8 cellular contexts compared by ENCODE assay signal in genomic region chr1:117001254-117001927, GRCh38. TPM values are rescaled to one million over a fixed set of nuclear protein-coding genes. Genes with fewer than 3 reads are reported as not detected.
A peak's percentile ranks its signal among the peaks of the same experiment; 100 is the strongest.
DNase-seq lines count a peak whose midpoint lies in the region; ATAC-seq, FAIRE-seq and TF ChIP-seq lines count a peak whose summit lies in the region.

Gene CD101, plus strand, starts transcription at chr1:117001760. Its CDS starts 58 bp downstream, at chr1:117001818.

- H3K4me1 ChIP-seq in mononuclear cell (ENCODE audit: insufficient read depth, low read length) (peaks cover 64% of the 10 kb centered on the region), right atrium auricular region (no peaks in the 10 kb centered on the region)

- no peaks in the 10 kb centered on the region for H3K9me3 ChIP-seq in mononuclear cell (ENCODE audit: low read depth, low read length)
- no peaks in the 10 kb centered on the region for H3K9me3 ChIP-seq in right atrium auricular region

- peak; percentile 29 for DNase-seq in GM18507 (ENCODE audit: extremely low spot score, insufficient read length, low read depth)
- peak; percentile 53 to 63 for DNase-seq in Kasumi-1 (lab: John Stamatoyannopoulos, UW)
- no peak for DNase-seq in right atrium auricular region (ENCODE audit: low spot score)
- DNase-seq in HTR-8/SVneo (ENCODE audit: insufficient read length, low spot score), result no peak
- no peak for DNase-seq in central memory CD4-positive, alpha-beta T cell
- DNase-seq in DMS153 (lab: John Stamatoyannopoulos, UW), result no peak

- H3K4me3 ChIP-seq in mononuclear cell (ENCODE audit: low read length) (no peak within 1 kb of the TSS), right atrium auricular region (no peak within 1 kb of the TSS)

- no peaks in the 10 kb centered on the region for H3K27me3 ChIP-seq in mononuclear cell (ENCODE audit: insufficient read depth, low read length)
- H3K27me3 ChIP-seq in right atrium auricular region, result no peaks in the 10 kb centered on the region

- H3K36me3 ChIP-seq in right atrium auricular region, result no peaks in the 10 kb centered on the region

- no peak for TF ChIP-seq CTCF in right atrium auricular region (IDR thresholded peaks at IDR 0.05)

- H3K27ac ChIP-seq in right atrium auricular region, result no peak within 1 kb of the TSS

- peak; percentile 95 for ATAC-seq in GM21717 (IDR thresholded peaks at IDR 0.05; ENCODE audit: unreplicated experiment)

- peak; percentile 99 for FAIRE-seq in GM18507 (lab: Jason Lieb, UNC)
- no peak for FAIRE-seq in HTR-8/SVneo (lab: Jason Lieb, UNC)

RNA-seq across cellular contexts. Expression of gene CD101, which starts in this region (rescaled TPM):
- total RNA-seq in mononuclear cell, result 11.4 TPM
- 1 to 10 TPM in 1 of 2 donors, under 1 TPM in 1; 0.11 to 1.3 TPM for total RNA-seq in right atrium auricular region

Comparison
In these comparisons a context has a peak if more than half of its experiments do, and no peak if none do; other contexts are left out.
1. DNase-seq: peak in GM18507 (single experiment) and Kasumi-1 (2 of 2); none in right atrium auricular region (single experiment), HTR-8/SVneo (single experiment), central memory CD4-positive, alpha-beta T cell (single experiment) and DMS153 (single experiment).